8 cellular contexts compared by ENCODE assay signal in genomic region chr18:79507546-79508480, GRCh38.
A peak's percentile ranks its signal among the peaks of the same experiment; 100 is the strongest.
DNase-seq lines count a peak whose midpoint lies in the region; ATAC-seq, FAIRE-seq and TF ChIP-seq lines count a peak whose summit lies in the region.

No MANE protein-coding gene starts in this region.

- peaks cover 4% of the 10 kb centered on the region for H3K9me3 ChIP-seq in astrocyte (ENCODE audit: insufficient read depth, low read depth, low read length)

- no peaks in the 10 kb centered on the region for H3K79me2 ChIP-seq in astrocyte (ENCODE audit: insufficient read depth, low read length)

- peak overlapping the region; percentile 78 for H3K4me2 ChIP-seq in astrocyte (ENCODE audit: low read length)

- H3K36me3 Mint-ChIP-seq in astrocyte (ENCODE audit: low read depth, unreplicated experiment): peaks cover 5% of the 10 kb centered on the region

- no peak for TF ChIP-seq CTCF in astrocyte (IDR thresholded peaks at IDR 0.05; ENCODE audit: insufficient read depth, low read depth, low read length)

- H3K4me1 ChIP-seq in astrocyte (ENCODE audit: insufficient read depth, low read length): peaks cover 8% of the 10 kb centered on the region

- H2AFZ ChIP-seq in astrocyte (ENCODE audit: low read depth, low read length): peak overlapping the region; percentile 70

- ATAC-seq in GM21447 (IDR thresholded peaks at IDR 0.05; ENCODE audit: unreplicated experiment): peak; percentile 20

- H3K9me3 Mint-ChIP-seq in astrocyte (ENCODE audit: unreplicated experiment): peaks cover 6% of the 10 kb centered on the region

- no peaks in the 10 kb centered on the region for H4K20me1 ChIP-seq in astrocyte (ENCODE audit: insufficient read depth, low read length)

- DNase-seq in A172 (ENCODE audit: low spot score) (peak; percentile 5), astrocyte (ENCODE audit: low read depth) (peak; percentile 35), hippocampal formation (lab: John Stamatoyannopoulos, UW) (peak; percentile 65 to 74), renal cortical epithelial cell (ENCODE audit: low read depth) (peak; percentile 22), glomerular visceral epithelial cell (ENCODE audit: extremely low spot score) (no peak), cerebellar cortex (ENCODE audit: low spot score) (no peak), NCI-H1092 (lab: John Stamatoyannopoulos, UW) (no peak)

- peaks cover 8% of the 10 kb centered on the region for H3K27me3 ChIP-seq in astrocyte (ENCODE audit: insufficient read depth, low read length)

- peak overlapping the region; percentile 44 for H3K9ac ChIP-seq in astrocyte (ENCODE audit: low read length)

- no peak overlapping the region for H3K27ac ChIP-seq in astrocyte (ENCODE audit: low read depth, low read length)

- H3K36me3 ChIP-seq in astrocyte (ENCODE audit: insufficient read depth, low read length): no peaks in the 10 kb centered on the region

- H3K4me1 Mint-ChIP-seq in astrocyte (ENCODE audit: low read depth, unreplicated experiment): peaks cover 17% of the 10 kb centered on the region

- H3K27me3 Mint-ChIP-seq in astrocyte (ENCODE audit: low read depth, unreplicated experiment): peaks cover 11% of the 10 kb centered on the region

- no peak for FAIRE-seq in astrocyte (lab: Jason Lieb, UNC)

- no peak overlapping the region for H3K4me3 Mint-ChIP-seq in astrocyte (ENCODE audit: unreplicated experiment)

- peak overlapping the region; percentile 41 for H3K4me3 ChIP-seq in astrocyte (ENCODE audit: insufficient read depth, low read depth, low read length)

- no peak overlapping the region for H3K27ac Mint-ChIP-seq in astrocyte (ENCODE audit: unreplicated experiment)

Comparison
In these comparisons a context has a peak if more than half of its experiments do, and no peak if none do; other contexts are left out.
1. DNase-seq: peak in A172 (single experiment), astrocyte (single experiment), hippocampal formation (2 of 2) and renal cortical epithelial cell (single experiment); none in glomerular visceral epithelial cell (single experiment), cerebellar cortex (single experiment) and NCI-H1092 (single experiment).